8 cellular contexts compared by ENCODE assay signal in the genomic region with DNA sequence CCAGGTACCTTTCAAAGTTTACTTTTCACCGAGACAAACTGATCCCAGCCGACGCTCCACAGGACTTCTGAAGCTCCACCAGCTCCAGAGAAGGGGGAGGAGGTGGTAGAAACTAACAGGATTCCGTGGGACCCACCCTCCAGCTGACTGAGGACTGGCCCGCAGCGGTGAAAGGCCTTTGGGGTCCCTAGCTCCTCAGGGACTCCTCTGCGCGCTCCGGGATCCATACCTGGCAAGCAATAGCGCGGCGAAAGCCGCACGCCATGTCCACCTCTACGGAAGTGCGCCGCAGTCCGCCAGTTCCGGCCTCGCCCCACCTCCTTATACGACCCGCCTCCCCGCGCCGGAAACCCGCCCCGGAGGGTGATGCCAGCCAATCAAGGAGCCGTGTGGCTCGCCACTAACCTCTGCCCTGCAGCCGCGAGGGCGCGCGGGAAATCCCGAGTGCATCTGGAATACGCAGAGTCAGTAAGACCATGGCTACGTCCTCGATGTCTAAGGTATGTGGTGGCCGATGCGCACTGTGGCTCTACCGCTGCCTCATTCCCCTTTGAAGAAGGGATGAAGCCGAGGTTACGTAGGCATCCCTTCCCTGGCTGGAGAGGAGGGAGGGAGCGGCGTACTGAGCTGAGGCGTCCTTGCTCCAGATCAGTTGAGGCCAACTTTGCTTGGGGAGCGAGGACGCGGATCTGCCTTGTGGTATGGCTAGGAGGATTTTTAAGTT. TPM values are rescaled to one million over a fixed set of nuclear protein-coding genes. Genes with fewer than 3 reads are reported as not detected.
DNase-seq lines count a peak whose midpoint lies in the region; ATAC-seq and TF ChIP-seq lines count a peak whose summit lies in the region.

TSS of gene ORC3 (plus strand) at position 443 of the 724 bp plus-strand sequence. CDS start at position 477, 34 bp downstream.
A gene with protein sequence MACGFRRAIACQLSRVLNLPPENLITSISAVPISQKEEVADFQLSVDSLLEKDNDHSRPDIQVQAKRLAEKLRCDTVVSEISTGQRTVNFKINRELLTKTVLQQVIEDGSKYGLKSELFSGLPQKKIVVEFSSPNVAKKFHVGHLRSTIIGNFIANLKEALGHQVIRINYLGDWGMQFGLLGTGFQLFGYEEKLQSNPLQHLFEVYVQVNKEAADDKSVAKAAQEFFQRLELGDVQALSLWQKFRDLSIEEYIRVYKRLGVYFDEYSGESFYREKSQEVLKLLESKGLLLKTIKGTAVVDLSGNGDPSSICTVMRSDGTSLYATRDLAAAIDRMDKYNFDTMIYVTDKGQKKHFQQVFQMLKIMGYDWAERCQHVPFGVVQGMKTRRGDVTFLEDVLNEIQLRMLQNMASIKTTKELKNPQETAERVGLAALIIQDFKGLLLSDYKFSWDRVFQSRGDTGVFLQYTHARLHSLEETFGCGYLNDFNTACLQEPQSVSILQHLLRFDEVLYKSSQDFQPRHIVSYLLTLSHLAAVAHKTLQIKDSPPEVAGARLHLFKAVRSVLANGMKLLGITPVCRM (minus strand): TSS at position 295 of the 724 bp plus-strand sequence. CDS start 30 bp downstream, at position 265.

- peak within 1 kb of the TSS; percentile 77 for H3K4me2 ChIP-seq in KMS-11

- H3K27me3 ChIP-seq in KMS-11 (ENCODE audit: insufficient read depth, low read depth): no peaks in the 10 kb centered on the region
- H3K27me3 ChIP-seq in Peyer's patch: no peaks in the 10 kb centered on the region

- peaks cover 73% of the 10 kb centered on the region for H3K79me2 ChIP-seq in KMS-11 (ENCODE audit: insufficient read depth, low read depth)

- H3K9ac ChIP-seq in KMS-11: peak within 1 kb of the TSS; percentile 66

- peak within 1 kb of the TSS; percentile 40 for H3K4me3 ChIP-seq in KMS-11 (IDR thresholded peaks at IDR 0.05; ENCODE audit: insufficient read depth, low read depth, low read length)
- peak within 1 kb of the TSS; percentile 68 to 88 (median 79) for H3K4me3 ChIP-seq in Peyer's patch

- H3K4me1 ChIP-seq in KMS-11 (ENCODE audit: low read depth, poor library complexity, severe bottlenecking): peaks cover 32% of the 10 kb centered on the region
- H3K4me1 ChIP-seq in Peyer's patch: peaks cover 0 to 37% (median 18%) of the 10 kb centered on the region in 4 donors

- no peak for TF ChIP-seq CTCF in KMS-11 (conservative IDR thresholded peaks at IDR 0.05; ENCODE audit: low read depth, low read length)
- TF ChIP-seq CTCF in Peyer's patch (IDR thresholded peaks at IDR 0.05): peak in 1 of 6 experiments; percentile 0

- no peaks in the 10 kb centered on the region for H3K36me3 ChIP-seq in KMS-11 (ENCODE audit: insufficient read depth)
- H3K36me3 ChIP-seq in Peyer's patch: peaks cover 0 to 1% (median 0%) of the 10 kb centered on the region in 3 donors

- DNase-seq in DMS53 treated with DMSO at 0.1 percent for 48 hours (lab: John Stamatoyannopoulos, UW; ENCODE audit: unreplicated experiment) (peak; percentile 63), Peyer's patch (peak; percentile 95 to 98 (median 98)), myocyte (ENCODE audit: low read depth) (peak; percentile 95)
- DNase-seq in activated T-cell treated with anti-CD3 and anti-CD28 coated beads, Interleukin-2, amount 50 U/mL, for 48 hours: peak; percentile 97 to 98
- DNase-seq in stimulated activated CD8-positive, alpha-beta memory T cell treated with anti-CD3 and anti-CD28 coated beads, Interleukin-7, amount 100 ng/mL, for 48 hours (ENCODE audit: extremely low read depth in 1 of 2, low read depth in 1 of 2): peak; percentile 89 to 95

- H3K27ac ChIP-seq in KMS-11 (peak within 1 kb of the TSS; percentile 47), Peyer's patch (peak within 1 kb of the TSS; percentile 84 to 87 (median 84))

- ATAC-seq in GM21737 (IDR thresholded peaks at IDR 0.05; ENCODE audit: unreplicated experiment) (peak; percentile 100), esophagus mucosa (peak; percentile 100)

- no peaks in the 10 kb centered on the region for H3K9me3 ChIP-seq in Peyer's patch

- TF ChIP-seq POLR2A in Peyer's patch (IDR thresholded peaks at IDR 0.05): peak; percentile 91 to 92

- H2AFZ ChIP-seq in KMS-11 (ENCODE audit: low read depth): peak within 1 kb of the TSS; percentile 66

- H4K20me1 ChIP-seq in KMS-11 (ENCODE audit: insufficient read depth): no peaks in the 10 kb centered on the region

RNA-seq across cellular contexts. Expression of gene ORC3, which starts in this region (rescaled TPM):
- total RNA-seq in Peyer's patch: 10 to 100 TPM; 11.2 to 24.8 (median 16.9) TPM
- 10.4 TPM for total RNA-seq in esophagus mucosa
- total RNA-seq in myocyte: 29.8 and 31.4 TPM in 2 replicates
- polyA plus RNA-seq in myocyte (2012): 10.9 TPM

RNA-seq across cellular contexts. Expression of the second gene that starts in this region (rescaled TPM):
- 10 to 100 TPM; 26.4 to 48.5 (median 44.8) TPM for total RNA-seq in Peyer's patch
- total RNA-seq in esophagus mucosa: 24.0 TPM
- total RNA-seq in myocyte: 28.7 and 31.2 TPM in 2 replicates
- 34.0 TPM for polyA plus RNA-seq in myocyte (2012)

Comparison
In these comparisons a context has a peak if more than half of its experiments do, and no peak if none do; other contexts are left out.
1. Peak in every context shown above with its lines: DNase-seq, ATAC-seq, H3K4me3 ChIP-seq and H3K27ac ChIP-seq.